ENCODE assay signal across 33 cellular contexts in genomic region chr12:56248711-56249110, GRCh38. TPM values are rescaled to one million over a fixed set of nuclear protein-coding genes. Genes with fewer than 3 reads are reported as not detected.
"Had no signal": no experiment of that assay in that cellular context is flagged by ENCODE, and none has a peak within 500 bp of the region (broad histone marks: within the 10 kb centered on the region; RNA-seq: fewer than 3 reads in every experiment).

No MANE protein-coding gene starts in this region.

- DNase-seq: activated CD4-positive, alpha-beta T cell treated with anti-CD3 and anti-CD28 coated beads for 4 hours; activated CD4-positive, alpha-beta T cell treated with anti-CD3 and anti-CD28 coated beads, Interleukin-2, amount 50 U/mL, for 4 hours; activated effector memory CD4-positive, alpha-beta T cell treated with anti-CD3 and anti-CD28 coated beads, Interleukin-2, amount 50 U/mL, for 16 hours; activated naive CD4-positive, alpha-beta T cell treated with anti-CD3 and anti-CD28 coated beads for 36 hours; activated T-cell treated with anti-CD3 and anti-CD28 coated beads for 4 hours; anterior cingulate cortex; body of pancreas; colonic mucosa; effector CD8-positive, alpha-beta T cell; esophagus squamous epithelium; foreskin melanocyte; lower lobe of right lung; naive B cell; occipital lobe; spleen; stimulated activated naive CD4-positive, alpha-beta T cell treated with Interleukin-2 at 50 U/mL for 16 hours; SW 1271; T-helper 9 cell; trophoblast cell; uterus had no signal

- H3K9me3 Mint-ChIP-seq: activated naive CD4-positive, alpha-beta T cell treated with anti-CD3 and anti-CD28 coated beads for 36 hours; activated T-helper 1 cell treated with anti-CD3 and anti-CD28 coated beads, Interleukin-12 subunit alpha, Interleukin-12 subunit beta, Interleukin-2, Interleukin-4 antibody, amounts not matched to agents 30 ng/mL and 10 ng/mL and 1 ng/mL, durations not matched to agents 14 hours and 24 hours and 36 hours; naive B cell; T-helper 1 cell treated with Interleukin-12 subunit alpha and Interleukin-12 subunit beta and Interleukin-4 antibody, amounts not matched to agents 30 μg/mL and 1 μg/mL, for 36 hours had no signal

- H3K4me1 ChIP-seq: colonic mucosa, esophagus squamous epithelium, left lung, lower lobe of right lung, uterus had no signal

- H3K36me3 ChIP-seq: uterus had no signal

- FAIRE-seq: endometrium, TTC549 had no signal

- H3K27ac ChIP-seq: body of pancreas, colonic mucosa, epithelial cell of prostate, esophagus squamous epithelium, left lung, lower lobe of right lung, spleen, thoracic aorta, uterus, VCaP had no signal

- H3K4me3 ChIP-seq: body of pancreas, colonic mucosa, esophagus squamous epithelium, left lung, lower lobe of right lung, spleen, thoracic aorta, uterus had no signal

- H3K27me3 ChIP-seq: body of pancreas, colonic mucosa, esophagus squamous epithelium, left lung, spleen, uterus had no signal

- H3K4me3 Mint-ChIP-seq: activated naive CD4-positive, alpha-beta T cell treated with anti-CD3 and anti-CD28 coated beads for 36 hours; activated T-helper 1 cell treated with anti-CD3 and anti-CD28 coated beads, Interleukin-12 subunit alpha, Interleukin-12 subunit beta, Interleukin-2, Interleukin-4 antibody, amounts not matched to agents 30 ng/mL and 10 ng/mL and 1 ng/mL, durations not matched to agents 14 hours and 24 hours and 36 hours; T-helper 1 cell treated with Interleukin-12 subunit alpha and Interleukin-12 subunit beta and Interleukin-4 antibody, amounts not matched to agents 30 μg/mL and 1 μg/mL, for 36 hours had no signal

- H3K27ac Mint-ChIP-seq: activated naive CD4-positive, alpha-beta T cell treated with anti-CD3 and anti-CD28 coated beads for 36 hours; activated T-helper 1 cell treated with anti-CD3 and anti-CD28 coated beads, Interleukin-12 subunit alpha, Interleukin-12 subunit beta, Interleukin-2, Interleukin-4 antibody, amounts not matched to agents 30 ng/mL and 10 ng/mL and 1 ng/mL, durations not matched to agents 14 hours and 24 hours and 36 hours; T-helper 1 cell treated with Interleukin-12 subunit alpha and Interleukin-12 subunit beta and Interleukin-4 antibody, amounts not matched to agents 30 μg/mL and 1 μg/mL, for 36 hours had no signal

- H3K9me3 ChIP-seq: body of pancreas, colonic mucosa, esophagus squamous epithelium, left lung, lower lobe of right lung, spleen, thoracic aorta, uterus had no signal

- ATAC-seq: body of pancreas, left lung, right cardiac atrium had no signal

- H3K27me3 Mint-ChIP-seq: naive B cell had no signal

RNA-seq across cellular contexts. Expression of gene SLC39A5, which starts 18.9 kb away (rescaled TPM):
- total RNA-seq: dermis microvascular lymphatic vessel endothelial cell, glomerular endothelial cell, lower lobe of right lung, occipital lobe, pulmonary artery endothelial cell, subcutaneous adipose tissue, thoracic aorta had no signal
